ENCODE assay signal across 1 cellular context in genomic region chr6:169829786-169830185, GRCh38.
TF ChIP-seq lines count a peak whose summit lies in the region.

No MANE protein-coding gene starts in this region.

TF ChIP-seq in H1, 55 proteins besides CTCF, POLR2A, EP300 and RAD21:
- no peak for TF ChIP-seq BCL11A (IDR thresholded peaks at IDR 0.05; ENCODE audit: low read depth in 2 of 2, low read length in 2 of 2)
- no peak for TF ChIP-seq SRF (IDR thresholded peaks at IDR 0.05; ENCODE audit: low read depth, low read length)
- no peak for TF ChIP-seq BACH1 (IDR thresholded peaks at IDR 0.05; ENCODE audit: low read length)
- no peak for TF ChIP-seq YY1 (IDR thresholded peaks at IDR 0.05; ENCODE audit: low read depth, low read length)
- TF ChIP-seq CTBP2 (IDR thresholded peaks at IDR 0.05; ENCODE audit: borderline replicate concordance, insufficient read depth, insufficient read length, low read length) = no peak
- TF ChIP-seq HDAC6 (IDR thresholded peaks at IDR 0.05; ENCODE audit: low read depth, low read length) = no peak
- TF ChIP-seq SIX5 (IDR thresholded peaks at IDR 0.05; ENCODE audit: low read depth, low read length) = no peak
- no peak for TF ChIP-seq KDM5A (IDR thresholded peaks at IDR 0.05; ENCODE audit: low read length)
- no peak for TF ChIP-seq SUZ12 (IDR thresholded peaks at IDR 0.05; ENCODE audit: low read length)
- no peak for TF ChIP-seq PHF8 (conservative IDR thresholded peaks at IDR 0.05; ENCODE audit: low read depth, low read length)
- no peak for TF ChIP-seq USF2 (IDR thresholded peaks at IDR 0.05; ENCODE audit: low read length)
